In genomic region chr11:3815882-3816281, GRCh38 we compare ENCODE assay signal across 18 cellular contexts. TPM values are rescaled to one million over a fixed set of nuclear protein-coding genes. Genes with fewer than 3 reads are reported as not detected.
DNase-seq lines count a peak whose midpoint lies in the region; ATAC-seq and TF ChIP-seq lines count a peak whose summit lies in the region.
"Had no signal": no experiment of that assay in that cellular context is flagged by ENCODE, and none has a peak within 500 bp of the region (broad histone marks: within the 10 kb centered on the region; RNA-seq: fewer than 3 reads in every experiment).

No MANE protein-coding gene starts in this region.

- peaks cover 2% of the 10 kb centered on the region for H3K36me3 ChIP-seq in IMR-90 (ENCODE audit: control insufficient read depth, insufficient read depth, low read length)
- H3K36me3 ChIP-seq in upper lobe of right lung = no peaks in the 10 kb centered on the region
- H3K36me3 ChIP-seq: HAP-1, SJSA1 had no signal

- no peak overlapping the region for H3K4me3 ChIP-seq in IMR-90 (ENCODE audit: insufficient read depth, low read depth, low read length)
- peak overlapping the region; percentile 10 for H3K4me3 ChIP-seq in upper lobe of right lung
- H3K4me3 ChIP-seq: HAP-1, SJSA1 had no signal

- H3K27me3 ChIP-seq in IMR-90 (ENCODE audit: control insufficient read depth, insufficient read depth, low read length) (no peaks in the 10 kb centered on the region), upper lobe of right lung (no peaks in the 10 kb centered on the region)
- H3K27me3 ChIP-seq: SJSA1 had no signal

- no TSS peak for BruUV-seq in IMR-90 (replicated peaks; lab: Mats Ljungman, UMichigan)

- no peaks in the 10 kb centered on the region; a peak in 1 of 4 replicates for H3K79me1 ChIP-seq in IMR-90 (ENCODE audit: low read depth in 1 of 2, low read length in 2 of 2)

- no peak overlapping the region for H3K18ac ChIP-seq in IMR-90 (ENCODE audit: low read depth, low read length)

- no peak overlapping the region for H4K91ac ChIP-seq in IMR-90 (ENCODE audit: insufficient read depth, low read depth, low read length)

- in situ Hi-C loops in IMR-90 (cut with MboI; ENCODE audit: low sequenced_read_pairs) = no loop called here

- peaks cover 5% of the 10 kb centered on the region for H3K36me3 Mint-ChIP-seq in endothelial cell (ENCODE audit: low read depth, unreplicated experiment)
- no peaks in the 10 kb centered on the region for H3K36me3 Mint-ChIP-seq in activated naive CD8-positive, alpha-beta T cell treated with anti-CD3 and anti-CD28 coated beads, Interleukin-2, amount 50 U/mL, for 24 hours (ENCODE audit: low read depth)

- H3K4me3 Mint-ChIP-seq in endothelial cell (ENCODE audit: unreplicated experiment) = no peak overlapping the region
- H3K4me3 Mint-ChIP-seq in activated naive CD8-positive, alpha-beta T cell treated with anti-CD3 and anti-CD28 coated beads, Interleukin-2, amount 50 U/mL, for 24 hours = no peak overlapping the region
- H3K4me3 Mint-ChIP-seq: IgD-negative memory B cell had no signal

- 0 out of 2 replicates have a peak, but pooled peaks cover 2% of the 10 kb centered on the region for H3K4me1 ChIP-seq in IMR-90 (ENCODE audit: control insufficient read depth, insufficient read depth, low read length)
- peaks cover 7% of the 10 kb centered on the region for H3K4me1 ChIP-seq in upper lobe of right lung
- H3K4me1 ChIP-seq: HAP-1, SJSA1 had no signal

- no peak overlapping the region for H2AK5ac ChIP-seq in IMR-90 (ENCODE audit: low read depth, low read length)

- no peak overlapping the region for H2BK120ac ChIP-seq in IMR-90 (ENCODE audit: low read depth, low read length)

- no peak overlapping the region for H4K8ac ChIP-seq in IMR-90 (ENCODE audit: low read depth in 2 of 2, low read length in 2 of 2)

- H3K4me2 ChIP-seq in IMR-90 (ENCODE audit: low read depth, low read length) = no peak overlapping the region

- H3K56ac ChIP-seq in IMR-90 (ENCODE audit: extremely low read depth, insufficient read depth, low read length) = no peak overlapping the region

- no peak overlapping the region for H3K4ac ChIP-seq in IMR-90 (ENCODE audit: low read depth, low read length)

- TF ChIP-seq RAD21 in IMR-90 (IDR thresholded peaks at IDR 0.05; ENCODE audit: low read length) = no peak

- no peak overlapping the region for H2BK15ac ChIP-seq in IMR-90 (ENCODE audit: low read depth, low read length)

- DNase-seq in IMR-90 = no peak
- DNase-seq in endothelial cell (ENCODE audit: low spot score) = no peak
- peak; percentile 44 for DNase-seq in left kidney (ENCODE audit: low read depth, low spot score)
- no peak for DNase-seq in upper lobe of right lung
- no peak for DNase-seq in activated naive CD8-positive, alpha-beta T cell treated with anti-CD3 and anti-CD28 coated beads, Interleukin-2, amount 50 U/mL, for 24 hours
- no peak for DNase-seq in amniotic stem cell (lab: John Stamatoyannopoulos, UW)
- DNase-seq in activated gamma-delta T cell (lab: John Stamatoyannopoulos, UW) = no peak
- DNase-seq: DMS79 treated with DMSO at 0.1 percent for 48 hours, Karpas-422, NCI-H1417 treated with DMSO at 0.1 percent for 48 hours, NCI-H1930, NCI-H345, NCI-H524 treated with DMSO at 0.1 percent for 48 hours had no signal

- H3K9me3 Mint-ChIP-seq in endothelial cell (ENCODE audit: unreplicated experiment) = no peaks in the 10 kb centered on the region
- no peaks in the 10 kb centered on the region for H3K9me3 Mint-ChIP-seq in activated naive CD8-positive, alpha-beta T cell treated with anti-CD3 and anti-CD28 coated beads, Interleukin-2, amount 50 U/mL, for 24 hours
- H3K9me3 Mint-ChIP-seq: IgD-negative memory B cell had no signal

- CTCF ChIA-PET in IMR-90 (lab: Yijun Ruan, JAX) = no interaction called here

- no peak overlapping the region for H3K14ac ChIP-seq in IMR-90 (replicated peaks; ENCODE audit: low read depth, low read length)

- H3K9me3 ChIP-seq in IMR-90 (ENCODE audit: control insufficient read depth, insufficient read depth, low read length) = no peaks in the 10 kb centered on the region
- H3K9me3 ChIP-seq in upper lobe of right lung = no peaks in the 10 kb centered on the region
- H3K9me3 ChIP-seq: HAP-1 had no signal

- dilution Hi-C loops in IMR-90 (cut with HindIII; ENCODE audit: low sequenced_read_pairs, unreplicated experiment) = no loop called here

- peaks cover 6% of the 10 kb centered on the region for H3K4me1 Mint-ChIP-seq in endothelial cell (ENCODE audit: unreplicated experiment)
- H3K4me1 Mint-ChIP-seq in activated naive CD8-positive, alpha-beta T cell treated with anti-CD3 and anti-CD28 coated beads, Interleukin-2, amount 50 U/mL, for 24 hours = no peaks in the 10 kb centered on the region

- peaks cover 3% of the 10 kb centered on the region for H3K27me3 Mint-ChIP-seq in endothelial cell (ENCODE audit: unreplicated experiment)
- H3K27me3 Mint-ChIP-seq in activated naive CD8-positive, alpha-beta T cell treated with anti-CD3 and anti-CD28 coated beads, Interleukin-2, amount 50 U/mL, for 24 hours = no peaks in the 10 kb centered on the region
- H3K27me3 Mint-ChIP-seq: IgD-negative memory B cell had no signal

- POLR2A ChIA-PET in IMR-90 (lab: Charles Lee; ENCODE audit: unreplicated experiment) = no interaction called here

- H2BK5ac ChIP-seq in IMR-90 (ENCODE audit: low read depth, low read length, poor library complexity, severe bottlenecking) = no peak overlapping the region

- intact Hi-C loops in IMR-90 (cut with micrococcal nuclease) = no loop called here
- intact Hi-C loops in upper lobe of right lung (cut with DNase I) = no loop called here

- WGBS in IMR-90 (ENCODE audit: extremely low coverage in 2 of 2, insufficient read length in 1 of 2), 2 experiments = no CpG with 5 or more reads among the region's 5 CpGs

- H2AK9ac ChIP-seq in IMR-90 (replicated peaks; ENCODE audit: low read depth, low read length, poor library complexity) = no peak overlapping the region

- H3K9me1 ChIP-seq in IMR-90 (ENCODE audit: insufficient read depth, low read length) = 0 out of 2 replicates have a peak, but pooled peaks cover 3% of the 10 kb centered on the region

- no peak overlapping the region for H4K5ac ChIP-seq in IMR-90 (ENCODE audit: low read depth, low read length)

- no peak overlapping the region for H2BK20ac ChIP-seq in IMR-90 (ENCODE audit: low read depth, low read length)

- ATAC-seq in IMR-90 (ENCODE audit: low read depth) = peak; percentile 46
- ATAC-seq in upper lobe of right lung = peak; percentile 43
- ATAC-seq in activated naive CD8-positive, alpha-beta T cell treated with anti-CD3 and anti-CD28 coated beads, Interleukin-2, amount 50 U/mL, for 24 hours = no peak
- ATAC-seq: PC-3 had no signal

- TF ChIP-seq CTCF in IMR-90 (conservative IDR thresholded peaks at IDR 0.05; ENCODE audit: low read depth, low read length) = no peak
- TF ChIP-seq CTCF in endothelial cell (IDR thresholded peaks at IDR 0.05; ENCODE audit: unreplicated experiment) = no peak
- TF ChIP-seq CTCF in upper lobe of right lung (IDR thresholded peaks at IDR 0.05) = no peak

- H3K9ac ChIP-seq in IMR-90 (ENCODE audit: low read depth, low read length) = no peak overlapping the region

- no peaks in the 10 kb centered on the region for H4K20me1 ChIP-seq in IMR-90 (ENCODE audit: insufficient read depth, low read length)

- no peak for TF ChIP-seq POLR2A in IMR-90 (IDR thresholded peaks at IDR 0.05; ENCODE audit: low read depth, low read length)

- H3K23ac ChIP-seq in IMR-90 (ENCODE audit: low read depth, low read length) = no peak overlapping the region

- no peak overlapping the region for H3K27ac ChIP-seq in IMR-90 (ENCODE audit: insufficient read depth, low read length)
- peak overlapping the region; percentile 65 for H3K27ac ChIP-seq in upper lobe of right lung
- H3K27ac ChIP-seq: RWPE1, SJSA1 had no signal

- H2AFZ ChIP-seq in IMR-90 (replicated peaks; ENCODE audit: low read length, poor library complexity) = no peak overlapping the region

- peak overlapping the region; percentile 8 for H3K27ac Mint-ChIP-seq in endothelial cell (ENCODE audit: unreplicated experiment)
- no peak overlapping the region for H3K27ac Mint-ChIP-seq in activated naive CD8-positive, alpha-beta T cell treated with anti-CD3 and anti-CD28 coated beads, Interleukin-2, amount 50 U/mL, for 24 hours

TF ChIP-seq in IMR-90, 13 proteins besides CTCF, POLR2A, EP300 and RAD21 (continues in another document):
- TF ChIP-seq CHD1 (IDR thresholded peaks at IDR 0.05; ENCODE audit: low read depth, low read length) (no peak), NFE2L2 (IDR thresholded peaks at IDR 0.05; ENCODE audit: low read depth, low read length) (no peak), RCOR1 (IDR thresholded peaks at IDR 0.05; ENCODE audit: insufficient replicate concordance, low read length) (no peak), MAZ (IDR thresholded peaks at IDR 0.05; ENCODE audit: borderline replicate concordance, low read depth, low read length) (no peak), FOS (IDR thresholded peaks at IDR 0.05; ENCODE audit: low read depth, low read length) (no peak)

RNA-seq across cellular contexts. Expression of gene PGAP2, which starts 7.5 kb away (rescaled TPM):
- total RNA-seq in IMR-90 (2012; rRNA removed) = 10.6 TPM in 2 replicates
- 31.3 and 36.7 TPM in 2 replicates for polyA plus RNA-seq in IMR-90 (2012; rRNA removed)
- polyA plus RNA-seq in IMR-90 (2012; cell fraction: cytosol; rRNA removed) = 22.4 and 36.8 TPM in 2 replicates
- 74.5 and 92.9 TPM in 2 replicates for polyA plus RNA-seq in IMR-90 (2012; cell fraction: nucleus; rRNA removed; ENCODE audit: low replicate concordance)
- total RNA-seq in endothelial cell (ENCODE audit: unreplicated experiment) = 22.7 TPM
- 25.0 TPM for total RNA-seq in upper lobe of right lung

RNA-seq across cellular contexts. Expression of gene NUP98, which starts 18.5 kb away (rescaled TPM):
- 138 and 145 TPM in 2 replicates for total RNA-seq in IMR-90 (2012; rRNA removed)
- 103 and 105 TPM in 2 replicates for polyA plus RNA-seq in IMR-90 (2012; rRNA removed)
- 69.7 and 79.4 TPM in 2 replicates for polyA plus RNA-seq in IMR-90 (2012; cell fraction: cytosol; rRNA removed)
- polyA plus RNA-seq in IMR-90 (2012; cell fraction: nucleus; rRNA removed; ENCODE audit: low replicate concordance) = 137 and 211 TPM in 2 replicates
- 59.9 TPM for total RNA-seq in endothelial cell (ENCODE audit: unreplicated experiment)
- total RNA-seq in upper lobe of right lung = 80.5 TPM

RNA-seq across cellular contexts. Expression of gene RHOG, which starts 24.9 kb away (rescaled TPM):
- 16.3 and 20.6 TPM in 2 replicates for total RNA-seq in IMR-90 (2012; rRNA removed)
- 106 and 114 TPM in 2 replicates for polyA plus RNA-seq in IMR-90 (2012; rRNA removed)
- polyA plus RNA-seq in IMR-90 (2012; cell fraction: cytosol; rRNA removed) = 41.7 and 123 TPM in 2 replicates
- polyA plus RNA-seq in IMR-90 (2012; cell fraction: nucleus; rRNA removed; ENCODE audit: low replicate concordance) = 16.5 and 40.2 TPM in 2 replicates
- 76.5 TPM for total RNA-seq in endothelial cell (ENCODE audit: unreplicated experiment)
- 65.6 TPM for total RNA-seq in upper lobe of right lung

RNA-seq across cellular contexts. Expression of gene STIM1, which starts 39.6 kb away (rescaled TPM):
- total RNA-seq in IMR-90 (2012; rRNA removed) = 13.9 and 17.9 TPM in 2 replicates
- polyA plus RNA-seq in IMR-90 (2012; rRNA removed) = 19.2 and 23.0 TPM in 2 replicates
- polyA plus RNA-seq in IMR-90 (2012; cell fraction: cytosol; rRNA removed) = 24.2 and 28.5 TPM in 2 replicates
- polyA plus RNA-seq in IMR-90 (2012; cell fraction: nucleus; rRNA removed; ENCODE audit: low replicate concordance) = 34.8 and 44.6 TPM in 2 replicates
- total RNA-seq in endothelial cell (ENCODE audit: unreplicated experiment) = 35.9 TPM
- total RNA-seq in upper lobe of right lung = 60.7 TPM
